ENCODE assay signal across 14 cellular contexts in genomic region chr5:79621056-79621455, GRCh38. TPM values are rescaled to one million over a fixed set of nuclear protein-coding genes. Genes with fewer than 3 reads are reported as not detected.
DNase-seq lines count a peak whose midpoint lies in the region; ATAC-seq and TF ChIP-seq lines count a peak whose summit lies in the region.
"Had no signal": no experiment of that assay in that cellular context is flagged by ENCODE, and none has a peak within 500 bp of the region (broad histone marks: within the 10 kb centered on the region; RNA-seq: fewer than 3 reads in every experiment).

No MANE protein-coding gene starts in this region.

- H3K27ac Mint-ChIP-seq in naive thymus-derived CD4-positive, alpha-beta T cell, result no peak overlapping the region
- H3K27ac Mint-ChIP-seq: CD4-positive, alpha-beta T cell had no signal

- peak; percentile 38 for ATAC-seq in naive thymus-derived CD4-positive, alpha-beta T cell

- peaks cover 0 to 13% (median 9%) of the 10 kb centered on the region in 11 donors for H3K9me3 Mint-ChIP-seq in naive thymus-derived CD4-positive, alpha-beta T cell

- H3K27me3 Mint-ChIP-seq in naive thymus-derived CD4-positive, alpha-beta T cell, result no peaks in the 10 kb centered on the region
- H3K27me3 Mint-ChIP-seq: CD4-positive, alpha-beta T cell had no signal

- TF ChIP-seq CTCF in choroid plexus epithelial cell (conservative IDR thresholded peaks at IDR 0.05; ENCODE audit: low read depth, low read length), result no peak

- no peak overlapping the region for H3K27ac ChIP-seq in naive thymus-derived CD4-positive, alpha-beta T cell (ENCODE audit: low read depth, low read length)
- H3K27ac ChIP-seq in effector memory CD4-positive, alpha-beta T cell (ENCODE audit: insufficient read depth, low read length, poor library complexity, severe bottlenecking), result no peak overlapping the region
- H3K27ac ChIP-seq: left ventricle myocardium inferior, WERI-Rb-1 had no signal

- H3K4me3 Mint-ChIP-seq in naive thymus-derived CD4-positive, alpha-beta T cell, result no peak overlapping the region
- H3K4me3 Mint-ChIP-seq: CD4-positive, alpha-beta T cell had no signal

- peaks cover 0 to 6% of the 10 kb centered on the region in 2 donors for H3K4me1 ChIP-seq in naive thymus-derived CD4-positive, alpha-beta T cell (ENCODE audit: control insufficient read depth in 2 of 2, insufficient read depth in 2 of 2, low read length in 2 of 2)
- no peaks in the 10 kb centered on the region for H3K4me1 ChIP-seq in effector memory CD4-positive, alpha-beta T cell (ENCODE audit: control insufficient read depth, insufficient read depth, low read length, poor library complexity, severe bottlenecking)
- H3K4me1 ChIP-seq: left ventricle myocardium inferior had no signal

- H3K27me3 ChIP-seq in naive thymus-derived CD4-positive, alpha-beta T cell (ENCODE audit: control insufficient read depth in 2 of 2, insufficient read depth in 2 of 2, low read length in 2 of 2), result no peaks in the 10 kb centered on the region
- H3K27me3 ChIP-seq in effector memory CD4-positive, alpha-beta T cell (replicated peaks; ENCODE audit: control insufficient read depth, insufficient read depth, low read length, poor library complexity, severe bottlenecking), result no peaks in the 10 kb centered on the region

- peaks cover 0 to 4% (median 0%) of the 10 kb centered on the region in 3 experiments for H3K9me3 ChIP-seq in naive thymus-derived CD4-positive, alpha-beta T cell (ENCODE audit: control insufficient read depth in 2 of 3, low read length in 3 of 3)
- no peaks in the 10 kb centered on the region for H3K9me3 ChIP-seq in effector memory CD4-positive, alpha-beta T cell (ENCODE audit: control insufficient read depth, low read length)

- CTCF ChIA-PET in naive thymus-derived CD4-positive, alpha-beta T cell (lab: Charles Lee), result no interaction called here

- POLR2A ChIA-PET in naive thymus-derived CD4-positive, alpha-beta T cell (lab: Charles Lee), result interaction anchor here (0.7 to 2.9 kb wide), 2 partner anchors 9 to 345 kb away, joined by 3 to 18 read pairs; partner anchors contain the start of gene TENT2

- no peak overlapping the region for H3K4me3 ChIP-seq in choroid plexus epithelial cell (ENCODE audit: low read depth, low read length)
- no peak overlapping the region for H3K4me3 ChIP-seq in naive thymus-derived CD4-positive, alpha-beta T cell (ENCODE audit: low read length)
- no peak overlapping the region for H3K4me3 ChIP-seq in effector memory CD4-positive, alpha-beta T cell (ENCODE audit: insufficient read depth, low read depth, low read length, poor library complexity, severe bottlenecking)
- H3K4me3 ChIP-seq: left ventricle myocardium inferior had no signal

- peaks cover 20 to 52% (median 34%) of the 10 kb centered on the region in 7 donors for H3K4me1 Mint-ChIP-seq in naive thymus-derived CD4-positive, alpha-beta T cell

- intact Hi-C loops in naive thymus-derived CD4-positive, alpha-beta T cell (cut with micrococcal nuclease), result no loop called here

- H3K36me3 ChIP-seq in naive thymus-derived CD4-positive, alpha-beta T cell (ENCODE audit: control insufficient read depth in 2 of 3, insufficient read depth in 3 of 3, low read length in 3 of 3), result peaks cover 20 to 68% (median 31%) of the 10 kb centered on the region in 3 experiments
- peaks cover 41% of the 10 kb centered on the region for H3K36me3 ChIP-seq in effector memory CD4-positive, alpha-beta T cell (ENCODE audit: control insufficient read depth, insufficient read depth, low read length)

- peaks cover 14 to 64% (median 55%) of the 10 kb centered on the region in 5 donors for H3K36me3 Mint-ChIP-seq in naive thymus-derived CD4-positive, alpha-beta T cell

- DNase-seq in CD1c-positive myeloid dendritic cell (ENCODE audit: extremely low spot score) (peak; percentile 75), M059J (ENCODE audit: low read depth) (peak; percentile 73), choroid plexus epithelial cell (ENCODE audit: low read depth) (peak; percentile 81), HUDEP-2 (lab: John Stamatoyannopoulos, UW; ENCODE audit: unreplicated experiment in 76 of 76) (no peak), LoVo (ENCODE audit: low spot score) (no peak), OCI-M2 (lab: John Stamatoyannopoulos, UW; ENCODE audit: unreplicated experiment) (no peak)
- DNase-seq in naive thymus-derived CD4-positive, alpha-beta T cell, result no peak
- DNase-seq in effector memory CD4-positive, alpha-beta T cell, result no peak
- DNase-seq: activated T-cell treated with anti-CD3 and anti-CD28 coated beads, Interleukin-2, amount 50 U/mL, for 1 hour; CD4-positive, alpha-beta T cell; left ventricle myocardium inferior; NCI-H1417; NCI-H524 treated with DMSO at 0.1 percent for 48 hours; WERI-Rb-1 had no signal

RNA-seq across cellular contexts. Expression of gene TENT2, which starts 8.8 kb away (rescaled TPM):
- 22.8 and 37.4 TPM in 2 replicates for total RNA-seq in M059J (2014; rRNA removed; shearing (Covaris generic))
- total RNA-seq in naive thymus-derived CD4-positive, alpha-beta T cell, result 100 to 1,000 TPM; 102 to 154 (median 111) TPM
- polyA plus RNA-seq in naive thymus-derived CD4-positive, alpha-beta T cell, result 10 to 100 TPM; 49.3 to 51.5 TPM

Comparison
In these comparisons a context has a peak if more than half of its experiments do, and no peak if none do; other contexts are left out.
1. DNase-seq: peak in CD1c-positive myeloid dendritic cell (single experiment), M059J (single experiment) and choroid plexus epithelial cell (single experiment); none in naive thymus-derived CD4-positive, alpha-beta T cell (0 of 9), HUDEP-2 (0 of 76), LoVo (single experiment), OCI-M2 (single experiment) and effector memory CD4-positive, alpha-beta T cell (0 of 3).